Comparison of ENCODE assay signal across 11 cellular contexts in the genomic region with DNA sequence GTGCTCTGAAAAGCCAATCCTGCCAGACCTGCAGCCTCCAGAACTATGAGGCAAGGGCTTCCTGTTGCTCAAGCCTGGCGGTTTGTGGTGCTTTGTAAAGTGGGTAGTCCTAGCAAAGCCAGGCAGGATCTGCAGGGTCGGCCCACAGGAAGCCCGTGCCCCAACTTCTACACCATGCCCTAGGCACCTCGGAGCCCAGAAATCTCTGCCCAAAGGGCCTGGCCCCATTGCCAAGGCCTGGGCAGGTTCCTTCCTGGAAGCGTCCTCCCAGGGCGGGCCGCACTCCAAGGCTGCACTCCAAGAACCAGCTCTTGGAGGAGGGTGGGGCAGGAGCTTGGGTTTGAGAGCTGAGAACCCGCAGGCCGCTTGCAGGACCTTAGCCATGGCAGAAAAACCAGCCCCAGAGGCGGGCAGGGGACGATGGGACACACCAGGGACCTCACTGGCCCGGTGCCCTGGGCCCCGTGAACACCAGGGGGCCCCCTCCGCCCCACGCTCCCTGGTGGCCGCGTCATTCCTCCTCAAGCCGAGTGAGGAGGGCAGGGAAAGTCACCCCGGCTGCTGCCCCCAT. TPM values are rescaled to one million over a fixed set of nuclear protein-coding genes. Genes with fewer than 3 reads are reported as not detected.
DNase-seq lines count a peak whose midpoint lies in the region; ATAC-seq and TF ChIP-seq lines count a peak whose summit lies in the region.
"Had no signal": no experiment of that assay in that cellular context is flagged by ENCODE, and none has a peak within 500 bp of the region (broad histone marks: within the 10 kb centered on the region; RNA-seq: fewer than 3 reads in every experiment).

No MANE protein-coding gene starts in this region.

- no peaks in the 10 kb centered on the region for H3K36me3 ChIP-seq in Loucy (ENCODE audit: insufficient read depth, low read length)
- no peaks in the 10 kb centered on the region for H3K36me3 ChIP-seq in colonic mucosa
- H3K36me3 ChIP-seq: esophagus squamous epithelium had no signal

- peak overlapping the region; percentile 38; the same call in 1 of the 2 replicates for H2AFZ ChIP-seq in Loucy (ENCODE audit: low read length)

- H3F3A ChIP-seq in Loucy (ENCODE audit: low read depth): no peaks in the 10 kb centered on the region

- H3K4me1 Mint-ChIP-seq in CD14-positive monocyte: peaks cover 44% of the 10 kb centered on the region

- H3K9me2 ChIP-seq in Loucy (replicated peaks; ENCODE audit: low read depth, low read length): no peaks in the 10 kb centered on the region

- no peaks in the 10 kb centered on the region for H3K79me2 ChIP-seq in Loucy (ENCODE audit: insufficient read depth, low read length)

- peaks cover 0 to 2% (median 1%) of the 10 kb centered on the region in 3 donors for H3K27me3 Mint-ChIP-seq in CD14-positive monocyte (ENCODE audit: low read depth in 3 of 3)

- H3K27ac ChIP-seq in colonic mucosa: no peak overlapping the region
- H3K27ac ChIP-seq: C4-2B, esophagus squamous epithelium had no signal

- TF ChIP-seq CTCF in CD14-positive monocyte (IDR thresholded peaks at IDR 0.05): peak; percentile 77
- peak; percentile 27; the same call in 1 of the 2 replicates for TF ChIP-seq CTCF in Loucy (conservative IDR thresholded peaks at IDR 0.05; ENCODE audit: low read length)
- TF ChIP-seq CTCF in colonic mucosa (IDR thresholded peaks at IDR 0.05): no peak

- H3K9me3 Mint-ChIP-seq in CD14-positive monocyte: peaks cover 8 to 14% (median 10%) of the 10 kb centered on the region in 7 donors

- H3K36me3 Mint-ChIP-seq in CD14-positive monocyte: no peaks in the 10 kb centered on the region

- H3K4me3 ChIP-seq in Loucy (ENCODE audit: low read length, poor library complexity, severe bottlenecking) (no peak overlapping the region), colonic mucosa (no peak overlapping the region)
- H3K4me3 ChIP-seq: esophagus squamous epithelium had no signal

- DNase-seq in CD14-positive monocyte (ENCODE audit: low spot score) (peak; percentile 76), colonic mucosa (peak; percentile 37), mesenteric fat pad (ENCODE audit: low spot score) (peak; percentile 88), NCI-H82 (lab: John Stamatoyannopoulos, UW) (no peak)
- DNase-seq: esophagus squamous epithelium, NCI-H345 had no signal

- peak overlapping the region in 1 of 2 donors; percentile 26 for H3K4me3 Mint-ChIP-seq in CD14-positive monocyte

- H3K27me3 ChIP-seq in Loucy (ENCODE audit: insufficient read depth, low read length, poor library complexity, severe bottlenecking) (no peaks in the 10 kb centered on the region), colonic mucosa (no peaks in the 10 kb centered on the region)
- H3K27me3 ChIP-seq: esophagus squamous epithelium had no signal

- H3K4me1 ChIP-seq in Loucy (ENCODE audit: insufficient read depth, low read length, poor library complexity, severe bottlenecking) (no peaks in the 10 kb centered on the region), colonic mucosa (no peaks in the 10 kb centered on the region)

- no peak overlapping the region for H3K9ac ChIP-seq in Loucy (ENCODE audit: low read depth, low read length, poor library complexity, severe bottlenecking)
- no peak overlapping the region for H3K9ac ChIP-seq in colonic mucosa (ENCODE audit: low read depth in 2 of 2, low read length in 2 of 2)

- intact Hi-C loops in CD14-positive monocyte (cut with micrococcal nuclease) (loop anchor here in 1 of 2 donors (5.0 kb wide), 1 partner anchor 33 kb away; no protein-coding TSS in a partner anchor), colonic mucosa (cut with DNase I) (no loop called here)

- no peak overlapping the region for H3K4me2 ChIP-seq in Loucy (ENCODE audit: low read depth, low read length, poor library complexity, severe bottlenecking)

- no peaks in the 10 kb centered on the region for H4K20me1 ChIP-seq in Loucy (ENCODE audit: insufficient read depth, low read length, poor library complexity, severe bottlenecking)

- peak overlapping the region in 6 of 7 donors; percentile 31 to 79 (median 66) for H3K27ac Mint-ChIP-seq in CD14-positive monocyte

- ATAC-seq in GM18498 (IDR thresholded peaks at IDR 0.05; ENCODE audit: unreplicated experiment) (no peak), HG03159 (IDR thresholded peaks at IDR 0.05; ENCODE audit: unreplicated experiment) (no peak), GM19467 (IDR thresholded peaks at IDR 0.05; ENCODE audit: unreplicated experiment) (no peak)

- peaks cover 11% of the 10 kb centered on the region; the same call in 1 of the 2 replicates for H3K9me3 ChIP-seq in Loucy (ENCODE audit: insufficient read depth, low read depth, low read length)
- no peaks in the 10 kb centered on the region for H3K9me3 ChIP-seq in colonic mucosa

RNA-seq across cellular contexts. Expression of a gene that starts 37.2 kb away (rescaled TPM):
- polyA plus RNA-seq in CD14-positive monocyte: 100 to 1,000 TPM; 282 to 295 TPM
- total RNA-seq in colonic mucosa: 100 to 1,000 TPM in 1 of 2 donors, 10 to 100 TPM in 1; 100.0 to 108 TPM
- total RNA-seq in mesenteric fat pad: 169 TPM
